ENCODE assay signal across 14 cellular contexts in the genomic region with DNA sequence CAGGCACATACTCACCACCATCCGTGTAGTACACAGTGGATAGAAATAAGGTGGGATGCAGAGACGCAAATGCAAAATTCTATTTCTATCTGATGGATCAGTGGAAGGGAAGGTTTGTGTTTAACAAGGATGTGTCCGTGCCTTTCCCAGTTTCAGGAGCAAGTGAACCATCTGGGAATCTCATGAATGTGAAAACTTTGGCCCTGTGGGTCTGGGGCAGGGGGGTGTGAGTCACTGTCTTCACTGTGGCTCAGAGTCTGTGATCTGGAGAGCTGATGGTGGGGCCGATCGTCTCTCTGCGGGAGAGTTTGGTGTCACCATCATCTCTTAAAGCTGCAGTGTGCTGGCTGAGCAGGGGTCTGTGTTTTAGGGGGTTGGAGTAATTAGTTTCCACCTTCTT.
"Had no signal": no experiment of that assay in that cellular context is flagged by ENCODE, and none has a peak within 500 bp of the region (broad histone marks: within the 10 kb centered on the region; RNA-seq: fewer than 3 reads in every experiment).

No MANE protein-coding gene starts in this region.

- H3K9me3 ChIP-seq: mucosa of descending colon, ovary, testis had no signal

- H3K36me3 ChIP-seq: gastroesophageal sphincter, ovary had no signal

- H3K4me1 ChIP-seq: gastroesophageal sphincter, testis had no signal

- H3K27ac ChIP-seq: gastroesophageal sphincter, ovary, skin epidermis, testis had no signal

- H3K4me3 ChIP-seq: gastroesophageal sphincter, lung, mucosa of descending colon, ovary, skin epidermis, testis had no signal

- DNase-seq: activated CD4-positive, alpha-beta T cell treated with anti-CD3 and anti-CD28 coated beads for 48 hours; activated CD8-positive, alpha-beta T cell treated with anti-CD3 and anti-CD28 coated beads, Interleukin-2, amount 10 ng/mL, durations not matched to agents 7 days and 5 days; activated naive CD4-positive, alpha-beta T cell treated with anti-CD3 and anti-CD28 coated beads for 36 hours; hypothalamus; left cardiac atrium; mucosa of descending colon; ovary; stimulated activated CD4-positive, alpha-beta T cell treated with anti-CD3 and anti-CD28 coated beads, Interleukin-4, amount 100 ng/mL, for 4 hours; stimulated activated naive CD8-positive, alpha-beta T cell treated with anti-CD3 and anti-CD28 coated beads, Interleukin-15, amount 100 ng/mL, for 72 hours; T-helper 17 cell; testis had no signal

- H3K27me3 ChIP-seq: gastroesophageal sphincter, ovary, testis had no signal
